Comparison of ENCODE assay signal across 13 cellular contexts in genomic region chr15:36914962-36915808, GRCh38.
DNase-seq lines count a peak whose midpoint lies in the region; ATAC-seq, FAIRE-seq and TF ChIP-seq lines count a peak whose summit lies in the region.
"Had no signal": no experiment of that assay in that cellular context is flagged by ENCODE, and none has a peak within 500 bp of the region (broad histone marks: within the 10 kb centered on the region; RNA-seq: fewer than 3 reads in every experiment).

No MANE protein-coding gene starts in this region.

- TF ChIP-seq POLR2A in esophagus squamous epithelium (IDR thresholded peaks at IDR 0.05) = no peak

- intact Hi-C loops in esophagus squamous epithelium (cut with DNase I) (no loop called here), upper lobe of right lung (cut with DNase I) (no loop called here), kidney (cut with DNase I) (no loop called here), left colon (cut with DNase I, micrococcal nuclease) (no loop called here)

- peak overlapping the region in 3 of 4 donors; percentile 44 to 61 (median 53) for H3K27ac ChIP-seq in esophagus squamous epithelium
- H3K27ac ChIP-seq in lung (ENCODE audit: low read depth in 1 of 2, low read length in 1 of 2) = peak overlapping the region; percentile 40
- peak overlapping the region; percentile 42 for H3K27ac ChIP-seq in upper lobe of right lung
- peak overlapping the region in 1 of 2 donors; percentile 39 for H3K27ac ChIP-seq in kidney (ENCODE audit: low read depth in 2 of 2, low read length in 2 of 2)
- H3K27ac ChIP-seq: foreskin keratinocyte, parathyroid adenoma, tibial nerve had no signal

- no peaks in the 10 kb centered on the region for H3K9me3 ChIP-seq in esophagus squamous epithelium
- H3K9me3 ChIP-seq in lung (ENCODE audit: control insufficient read depth in 2 of 2, insufficient read depth in 1 of 2, low read length in 1 of 2) = no peaks in the 10 kb centered on the region
- H3K9me3 ChIP-seq in upper lobe of right lung = no peaks in the 10 kb centered on the region
- H3K9me3 ChIP-seq in kidney (ENCODE audit: control insufficient read depth in 1 of 2, low read length in 2 of 2) = no peaks in the 10 kb centered on the region
- H3K9me3 ChIP-seq: tibial nerve had no signal

- peaks cover 0 to 29% (median 0%) of the 10 kb centered on the region in 3 donors for H3K4me1 ChIP-seq in esophagus squamous epithelium
- H3K4me1 ChIP-seq in lung (ENCODE audit: control insufficient read depth in 2 of 2, insufficient read depth in 2 of 2, low read length in 2 of 2) = peaks cover 1 to 21% of the 10 kb centered on the region in 2 donors
- H3K4me1 ChIP-seq in upper lobe of right lung = no peaks in the 10 kb centered on the region
- peaks cover 0 to 2% of the 10 kb centered on the region in 2 donors for H3K4me1 ChIP-seq in kidney (ENCODE audit: control insufficient read depth in 1 of 2, insufficient read depth in 1 of 2, low read depth in 1 of 2, low read length in 2 of 2)
- H3K4me1 ChIP-seq: foreskin keratinocyte, parathyroid adenoma had no signal

- FAIRE-seq in kidney (lab: Jason Lieb, UNC) = no peak
- FAIRE-seq: astrocyte had no signal

- DNase-seq in NCI-H748 (lab: John Stamatoyannopoulos, UW; ENCODE audit: unreplicated experiment) (peak; percentile 4), NCI-H748 treated with DMSO at 0.1 percent for 48 hours (lab: John Stamatoyannopoulos, UW) (no peak), esophagus squamous epithelium (lab: John Stamatoyannopoulos, UW) (no peak), lung (ENCODE audit: low spot score) (no peak), upper lobe of right lung (no peak), kidney (no peak), NOMO-1 treated with DMSO at 0.1 percent for 48 hours (lab: John Stamatoyannopoulos, UW; ENCODE audit: unreplicated experiment) (no peak), left colon (no peak)
- DNase-seq: activated CD4-positive, alpha-beta memory T cell treated with anti-CD3 and anti-CD28 coated beads for 36 hours; foreskin keratinocyte had no signal

- H3K36me3 ChIP-seq in esophagus squamous epithelium = no peaks in the 10 kb centered on the region
- no peaks in the 10 kb centered on the region for H3K36me3 ChIP-seq in lung (ENCODE audit: control insufficient read depth in 2 of 2, insufficient read depth in 2 of 2, low read length in 2 of 2)
- H3K36me3 ChIP-seq in upper lobe of right lung = no peaks in the 10 kb centered on the region
- H3K36me3 ChIP-seq in kidney (ENCODE audit: control insufficient read depth in 1 of 2, insufficient read depth in 2 of 2, low read length in 2 of 2) = no peaks in the 10 kb centered on the region
- H3K36me3 ChIP-seq: tibial nerve had no signal

- TF ChIP-seq CTCF in esophagus squamous epithelium (IDR thresholded peaks at IDR 0.05) = no peak
- TF ChIP-seq CTCF in lung (IDR thresholded peaks at IDR 0.05; ENCODE audit: control extremely low read depth, extremely low read depth) = no peak
- TF ChIP-seq CTCF in upper lobe of right lung (IDR thresholded peaks at IDR 0.05) = no peak
- no peak for TF ChIP-seq CTCF in kidney (IDR thresholded peaks at IDR 0.05; ENCODE audit: borderline replicate concordance, extremely low read depth, insufficient read depth)

- WGBS in esophagus squamous epithelium, 2 donors = 63 to 66% methylated on average over 3 of the region's 3 CpGs
- WGBS in lung, 2 donors = 54 to 66% methylated on average over 3 of the region's 3 CpGs

- ATAC-seq in lung (ENCODE audit: insufficient read depth, low FRiP score) (no peak), upper lobe of right lung (peak; percentile 19), left colon (no peak)
- ATAC-seq: foreskin keratinocyte had no signal

- H3K4me3 ChIP-seq in esophagus squamous epithelium = no peak overlapping the region
- no peak overlapping the region for H3K4me3 ChIP-seq in lung
- H3K4me3 ChIP-seq in upper lobe of right lung = no peak overlapping the region
- no peak overlapping the region for H3K4me3 ChIP-seq in kidney (ENCODE audit: low read length in 2 of 2)
- H3K4me3 ChIP-seq: tibial nerve had no signal

- H3K9ac ChIP-seq in kidney (ENCODE audit: low read length in 2 of 2) = no peak overlapping the region
- H3K9ac ChIP-seq: parathyroid adenoma had no signal

- H3K27me3 ChIP-seq in esophagus squamous epithelium = no peaks in the 10 kb centered on the region
- H3K27me3 ChIP-seq in lung (ENCODE audit: control insufficient read depth, insufficient read depth) = no peaks in the 10 kb centered on the region
- H3K27me3 ChIP-seq in upper lobe of right lung = no peaks in the 10 kb centered on the region
- H3K27me3 ChIP-seq: foreskin keratinocyte, tibial nerve had no signal
